24 cellular contexts compared by ENCODE assay signal in the genomic region with DNA sequence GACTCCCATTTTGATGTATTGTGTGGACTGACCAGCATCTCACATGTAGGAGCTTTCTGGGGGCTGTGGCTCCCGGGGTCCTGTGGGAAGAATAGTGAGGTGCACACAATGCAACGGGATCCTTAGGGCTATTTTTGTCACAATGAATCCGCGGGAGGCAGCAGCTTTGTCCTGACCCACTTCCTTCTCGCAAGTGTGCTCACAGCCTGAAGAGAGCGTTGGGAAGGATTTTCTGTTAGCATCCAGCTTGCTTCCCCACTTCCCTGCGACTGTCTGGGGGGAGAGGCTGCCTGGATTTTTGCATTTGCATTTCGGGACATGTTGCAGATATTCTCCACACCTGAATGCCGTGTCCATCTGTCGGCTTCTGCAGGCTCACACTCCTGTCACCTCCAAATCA. TPM values are rescaled to one million over a fixed set of nuclear protein-coding genes. Genes with fewer than 3 reads are reported as not detected.
"Had no signal": no experiment of that assay in that cellular context is flagged by ENCODE, and none has a peak within 500 bp of the region (broad histone marks: within the 10 kb centered on the region; RNA-seq: fewer than 3 reads in every experiment).

No MANE protein-coding gene starts in this region.

- H3K9me3 ChIP-seq: MG63, SK-N-SH had no signal

- H3K36me3 ChIP-seq: MG63 had no signal

- DNase-seq: IMR-90, Karpas-422, KG1, MG63, NCI-H1092, NCI-H1105 treated with DMSO at 0.1 percent for 48 hours, NCI-H1417 treated with DMSO at 0.1 percent for 48 hours, NCI-H146, NCI-H1694 treated with DMSO at 0.1 percent for 48 hours, NCI-H1930, NCI-H2081, NCI-H2107, NCI-H226, NCI-H446, NCI-H510A, NCI-H524 treated with DMSO at 0.1 percent for 48 hours, NCI-H69, NCI-H774, RPMI8226, SHP77, SK-N-SH had no signal

- H3K27me3 ChIP-seq: MG63 had no signal

- H3K4me3 ChIP-seq: MG63 had no signal

- ATAC-seq: HepG2 had no signal

RNA-seq across cellular contexts. Expression of gene FZD10, which starts 31.9 kb away (rescaled TPM):
- total RNA-seq: HepG2, HT1080, IMR-90, SK-MEL-5 had no signal
- polyA plus RNA-seq: HepG2, IMR-90, SK-N-SH had no signal
